ENCODE assay signal across 27 cellular contexts in the genomic region with DNA sequence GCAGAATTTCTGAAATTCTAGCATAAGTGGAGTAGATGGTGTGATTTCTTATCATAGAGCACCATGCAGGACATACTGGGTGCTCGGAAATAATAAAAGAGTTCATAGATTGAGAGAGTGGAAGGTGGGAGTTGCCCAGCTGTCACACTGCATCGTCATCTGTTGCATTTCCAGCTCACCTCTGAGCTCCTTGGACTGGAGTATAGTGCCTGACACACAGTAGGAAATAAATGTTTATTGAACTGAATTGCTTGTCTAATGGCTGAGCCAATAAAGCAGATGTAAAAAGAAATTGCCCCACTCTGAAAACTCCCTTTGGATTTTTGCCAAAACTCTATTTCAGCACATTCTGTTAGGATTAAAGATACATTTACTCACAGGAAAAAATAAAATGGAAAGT.
DNase-seq lines count a peak whose midpoint lies in the region; ATAC-seq and TF ChIP-seq lines count a peak whose summit lies in the region.
"Had no signal": no experiment of that assay in that cellular context is flagged by ENCODE, and none has a peak within 500 bp of the region (broad histone marks: within the 10 kb centered on the region; RNA-seq: fewer than 3 reads in every experiment).

No MANE protein-coding gene starts in this region.

- H3K4me2 ChIP-seq in IMR-90 (ENCODE audit: low read depth, low read length): no peak overlapping the region

- H3K9me3 ChIP-seq in IMR-90 (ENCODE audit: control insufficient read depth, insufficient read depth, low read length): no peaks in the 10 kb centered on the region
- H3K9me3 ChIP-seq in mucosa of descending colon: no peaks in the 10 kb centered on the region
- H3K9me3 ChIP-seq: adrenal gland, testis, vagina had no signal

- in situ Hi-C loops in IMR-90 (cut with MboI; ENCODE audit: low sequenced_read_pairs): no loop called here

- H4K91ac ChIP-seq in IMR-90 (ENCODE audit: insufficient read depth, low read depth, low read length): no peak overlapping the region

- no peaks in the 10 kb centered on the region for H3K79me1 ChIP-seq in IMR-90 (ENCODE audit: low read depth in 1 of 2, low read length in 2 of 2)

- H3K4ac ChIP-seq in IMR-90 (ENCODE audit: low read depth, low read length): no peak overlapping the region

- no peak overlapping the region for H3K23ac ChIP-seq in IMR-90 (ENCODE audit: low read depth, low read length)

- ATAC-seq in IMR-90 (ENCODE audit: low read depth): no peak
- ATAC-seq in mucosa of descending colon: peak; percentile 96
- ATAC-seq in HG03460 (IDR thresholded peaks at IDR 0.05; ENCODE audit: unreplicated experiment): no peak
- no peak for ATAC-seq in HG02759 (IDR thresholded peaks at IDR 0.05; ENCODE audit: unreplicated experiment)
- ATAC-seq: activated T-cell treated with anti-CD3 and anti-CD28 coated beads, Interleukin-2, amount 50 U/mL, for 4 hours; HepG2; naive thymus-derived CD4-positive, alpha-beta T cell; stimulated activated naive B cell treated with anti-CD40 and anti-IgM and Interleukin-4, amounts not matched to agents 10 μg/mL and 1 μg/mL and 100 μg/mL, for 72 hours had no signal

- 50% methylated on average over 1 of the region's 2 CpGs; no CpG with 5 or more reads in 1 of the 2 experiments for WGBS in IMR-90 (ENCODE audit: extremely low coverage in 2 of 2, insufficient read length in 1 of 2), 2 experiments
- WGBS in lower leg skin, 2 donors: 81 to 82% methylated on average over 2 of the region's 2 CpGs

- DNase-seq in IMR-90 (peak; percentile 72), NCI-H69 (lab: John Stamatoyannopoulos, UW) (peak; percentile 80), epithelial cell of esophagus (ENCODE audit: low read depth) (peak; percentile 33), mucosa of descending colon (peak in 2 of 3 donors; percentile 43 to 67), lower leg skin (ENCODE audit: low spot score in 2 of 2) (no peak)
- no peak for DNase-seq in activated CD4-positive, alpha-beta T cell treated with anti-CD3 and anti-CD28 coated beads for 1 hour
- DNase-seq: activated CD4-positive, alpha-beta T cell treated with anti-CD3 and anti-CD28 coated beads for 4 hours; activated naive CD4-positive, alpha-beta T cell; activated T-cell treated with anti-CD3 and anti-CD28 coated beads, Interleukin-2, amount 50 U/mL, for 4 hours; adrenal gland; brain microvascular endothelial cell; Calu3; head of caudate nucleus; naive thymus-derived CD4-positive, alpha-beta T cell; NCI-H2029 treated with DMSO at 0.1 percent for 48 hours; NCI-H510A; occipital lobe; retina; RPMI8226; stimulated activated CD4-positive, alpha-beta T cell treated with anti-CD3 and anti-CD28 coated beads, Interleukin-4, amount 100 ng/mL, for 1 hour; stimulated activated naive B cell treated with anti-CD40 and anti-IgM and Interleukin-4, amounts not matched to agents 10 μg/mL and 1 μg/mL and 100 μg/mL, for 72 hours; testis had no signal

- H2AK9ac ChIP-seq in IMR-90 (replicated peaks; ENCODE audit: low read depth, low read length, poor library complexity): no peak overlapping the region

- H2BK120ac ChIP-seq in IMR-90 (ENCODE audit: low read depth, low read length): no peak overlapping the region

- H2AFZ ChIP-seq in IMR-90 (replicated peaks; ENCODE audit: low read length, poor library complexity): no peak overlapping the region

- no peak overlapping the region for H3K56ac ChIP-seq in IMR-90 (ENCODE audit: extremely low read depth, insufficient read depth, low read length)

- H3K27me3 ChIP-seq in IMR-90 (ENCODE audit: control insufficient read depth, insufficient read depth, low read length): no peaks in the 10 kb centered on the region; the same call in 1 of the 2 replicates
- H3K27me3 ChIP-seq: adrenal gland, brain microvascular endothelial cell, testis, vagina had no signal

- dilution Hi-C loops in IMR-90 (cut with HindIII; ENCODE audit: low sequenced_read_pairs, unreplicated experiment): no loop called here

- no peak overlapping the region for H4K5ac ChIP-seq in IMR-90 (ENCODE audit: low read depth, low read length)

- H2BK5ac ChIP-seq in IMR-90 (ENCODE audit: low read depth, low read length, poor library complexity, severe bottlenecking): no peak overlapping the region

- H3K9me1 ChIP-seq in IMR-90 (ENCODE audit: insufficient read depth, low read length): peaks cover 3% of the 10 kb centered on the region; the same call in 1 of the 2 replicates

- POLR2A ChIA-PET in IMR-90 (lab: Charles Lee; ENCODE audit: unreplicated experiment): no interaction called here

- H3K4me1 ChIP-seq in IMR-90 (ENCODE audit: control insufficient read depth, insufficient read depth, low read length): no peaks in the 10 kb centered on the region
- H3K4me1 ChIP-seq in mucosa of descending colon (ENCODE audit: low read depth): peaks cover 19% of the 10 kb centered on the region
- H3K4me1 ChIP-seq: adrenal gland, testis had no signal

- intact Hi-C loops in IMR-90 (cut with micrococcal nuclease): loop anchor here (10.0 kb wide), 1 partner anchor 692 kb away; no protein-coding TSS in a partner anchor
- intact Hi-C loops in mucosa of descending colon (cut with DNase I, micrococcal nuclease): no loop called here
- intact Hi-C loops in lower leg skin (cut with DNase I; ENCODE audit: low total_unique reads): no loop called here

- TF ChIP-seq CTCF in IMR-90 (conservative IDR thresholded peaks at IDR 0.05; ENCODE audit: low read depth, low read length) (no peak), epithelial cell of esophagus (IDR thresholded peaks at IDR 0.05; ENCODE audit: insufficient read depth, low read depth, low read length, missing control alignments) (no peak), mucosa of descending colon (IDR thresholded peaks at IDR 0.05) (no peak), lower leg skin (IDR thresholded peaks at IDR 0.05) (no peak)

- H2BK15ac ChIP-seq in IMR-90 (ENCODE audit: low read depth, low read length): no peak overlapping the region

- H3K36me3 ChIP-seq in IMR-90 (ENCODE audit: control insufficient read depth, insufficient read depth, low read length) (no peaks in the 10 kb centered on the region), mucosa of descending colon (ENCODE audit: low read depth) (no peaks in the 10 kb centered on the region)
- H3K36me3 ChIP-seq: adrenal gland, brain microvascular endothelial cell, vagina had no signal

- H3K14ac ChIP-seq in IMR-90 (replicated peaks; ENCODE audit: low read depth, low read length): no peak overlapping the region

- no peak overlapping the region for H3K9ac ChIP-seq in IMR-90 (ENCODE audit: low read depth, low read length)

- H3K18ac ChIP-seq in IMR-90 (ENCODE audit: low read depth, low read length): no peak overlapping the region

- H2AK5ac ChIP-seq in IMR-90 (ENCODE audit: low read depth, low read length): no peak overlapping the region

- no TSS peak for BruUV-seq in IMR-90 (replicated peaks; lab: Mats Ljungman, UMichigan)

- H3K4me3 ChIP-seq in IMR-90 (ENCODE audit: insufficient read depth, low read depth, low read length) (no peak overlapping the region), epithelial cell of esophagus (ENCODE audit: low read length) (no peak overlapping the region), mucosa of descending colon (no peak overlapping the region), lower leg skin (ENCODE audit: low read depth, poor library complexity, severe bottlenecking) (no peak overlapping the region)
- H3K4me3 ChIP-seq: adrenal gland, coronary artery, testis, vagina had no signal

- no peak for TF ChIP-seq POLR2A in IMR-90 (IDR thresholded peaks at IDR 0.05; ENCODE audit: low read depth, low read length)
- TF ChIP-seq POLR2A in lower leg skin (IDR thresholded peaks at IDR 0.05): no peak

- H2BK20ac ChIP-seq in IMR-90 (ENCODE audit: low read depth, low read length): no peak overlapping the region

- no peak overlapping the region for H3K27ac ChIP-seq in IMR-90 (ENCODE audit: insufficient read depth, low read length)
- H3K27ac ChIP-seq: adrenal gland, brain microvascular endothelial cell, coronary artery, testis, vagina had no signal

- no peaks in the 10 kb centered on the region for H4K20me1 ChIP-seq in IMR-90 (ENCODE audit: insufficient read depth, low read length)

- no peak for TF ChIP-seq RAD21 in IMR-90 (IDR thresholded peaks at IDR 0.05; ENCODE audit: low read length)

- CTCF ChIA-PET in IMR-90 (lab: Yijun Ruan, JAX): no interaction called here

- no peak overlapping the region for H4K8ac ChIP-seq in IMR-90 (ENCODE audit: low read depth in 2 of 2, low read length in 2 of 2)

TF ChIP-seq in IMR-90, 13 proteins besides CTCF, POLR2A, EP300 and RAD21:
- no peak for TF ChIP-seq SMC3 (IDR thresholded peaks at IDR 0.05; ENCODE audit: low read depth, low read length)
- no peak for TF ChIP-seq USF2 (IDR thresholded peaks at IDR 0.05; ENCODE audit: low read depth, low read length)
- TF ChIP-seq MAFK (IDR thresholded peaks at IDR 0.05; ENCODE audit: low read depth, low read length): no peak
- no peak for TF ChIP-seq FOS (IDR thresholded peaks at IDR 0.05; ENCODE audit: low read depth, low read length)
- TF ChIP-seq RCOR1 (IDR thresholded peaks at IDR 0.05; ENCODE audit: insufficient replicate concordance, low read length): no peak
- TF ChIP-seq BHLHE40 (IDR thresholded peaks at IDR 0.05; ENCODE audit: low read depth, low read length): no peak
- TF ChIP-seq CHD1 (IDR thresholded peaks at IDR 0.05; ENCODE audit: low read depth, low read length): no peak
- TF ChIP-seq MXI1 (IDR thresholded peaks at IDR 0.05; ENCODE audit: borderline replicate concordance, low read depth, low read length): no peak

Comparison
In these comparisons a context has a peak if more than half of its experiments do, and no peak if none do; other contexts are left out.
1. DNase-seq: peak in IMR-90 (single experiment), NCI-H69 (single experiment), epithelial cell of esophagus (single experiment) and mucosa of descending colon (2 of 3); none in lower leg skin (0 of 2) and activated CD4-positive, alpha-beta T cell treated with anti-CD3 and anti-CD28 coated beads for 1 hour (single experiment).